ENCODE assay signal across 6 cellular contexts in the genomic region with DNA sequence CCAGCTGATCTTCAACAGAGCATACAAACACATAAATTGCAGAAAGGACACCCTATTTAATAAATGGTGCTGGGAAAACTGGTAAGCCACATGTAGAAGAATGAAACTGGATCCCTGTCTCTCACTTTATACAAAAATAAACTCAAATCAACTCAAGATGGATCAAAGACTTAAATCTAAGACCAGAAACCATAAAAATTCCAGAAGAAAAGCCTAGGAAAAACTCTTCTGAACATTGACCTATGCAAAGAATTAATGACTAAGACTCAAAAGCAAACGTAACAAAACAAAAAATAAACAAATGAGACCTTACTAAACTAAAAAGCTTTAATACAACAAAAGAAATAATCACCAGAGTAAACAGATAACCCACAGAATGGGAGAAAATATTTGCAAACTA.
"Had no signal": no experiment of that assay in that cellular context is flagged by ENCODE, and none has a peak within 500 bp of the region (broad histone marks: within the 10 kb centered on the region; RNA-seq: fewer than 3 reads in every experiment).

No MANE protein-coding gene starts in this region.

- ATAC-seq: HepG2 had no signal

- DNase-seq: GM23248, GOT3, H9, HCEC 1CT, KBM-7 had no signal

- H3K4me3 ChIP-seq: GM23248 had no signal
